Comparison of ENCODE assay signal across 15 cellular contexts in genomic region chr16:49970818-49971431, GRCh38. TPM values are rescaled to one million over a fixed set of nuclear protein-coding genes. Genes with fewer than 3 reads are reported as not detected.
DNase-seq lines count a peak whose midpoint lies in the region; ATAC-seq and TF ChIP-seq lines count a peak whose summit lies in the region.
"Had no signal": no experiment of that assay in that cellular context is flagged by ENCODE, and none has a peak within 500 bp of the region (broad histone marks: within the 10 kb centered on the region; RNA-seq: fewer than 3 reads in every experiment).

No MANE protein-coding gene starts in this region.

- H3K4me1 ChIP-seq in OCI-LY7 (ENCODE audit: insufficient read depth, low read length, poor library complexity, severe bottlenecking) = no peaks in the 10 kb centered on the region
- H3K4me1 ChIP-seq: BLaER1, Caco-2 had no signal

- no peaks in the 10 kb centered on the region for H3K9me3 ChIP-seq in OCI-LY7 (ENCODE audit: low read length)
- H3K9me3 ChIP-seq: BLaER1, Caco-2 had no signal

- POLR2A ChIA-PET in OCI-LY7 (lab: Charles Lee) = interaction anchor here (0.7 kb wide), 1 partner anchor 9 kb away, joined by 3 read pairs; no protein-coding TSS in a partner anchor

- no TSS peak for BruUV-seq in OCI-LY7 (replicated peaks; lab: Mats Ljungman, UMichigan)

- no peaks in the 10 kb centered on the region for H3K9me2 ChIP-seq in OCI-LY7 (ENCODE audit: insufficient read depth, low read length)

- H3K79me2 ChIP-seq in OCI-LY7 (ENCODE audit: insufficient read depth, low read depth, low read length) = no peaks in the 10 kb centered on the region

- no peak overlapping the region for H3K27ac ChIP-seq in OCI-LY7 (ENCODE audit: low read depth, low read length, poor library complexity, severe bottlenecking)
- H3K27ac ChIP-seq: BLaER1 had no signal

- intact Hi-C loops in posterior vena cava (cut with DNase I) (no loop called here), OCI-LY7 (cut with micrococcal nuclease; ENCODE audit: unreplicated experiment) (no loop called here)

- H3K36me3 ChIP-seq in OCI-LY7 (ENCODE audit: insufficient read depth, low read length) = no peaks in the 10 kb centered on the region
- H3K36me3 ChIP-seq: BLaER1 had no signal

- no peak for TF ChIP-seq CTCF in OCI-LY7 (conservative IDR thresholded peaks at IDR 0.05; ENCODE audit: low read length)

- H4K20me1 ChIP-seq in OCI-LY7 (ENCODE audit: insufficient read depth, low read length) = no peaks in the 10 kb centered on the region
- H4K20me1 ChIP-seq: BLaER1 had no signal

- H3K4me3 ChIP-seq in OCI-LY7 (ENCODE audit: low read depth, low read length, poor library complexity, severe bottlenecking) = no peak overlapping the region
- H3K4me3 ChIP-seq: BLaER1 had no signal

- no peak for ATAC-seq in HG03196 (IDR thresholded peaks at IDR 0.05; ENCODE audit: unreplicated experiment)
- ATAC-seq: HepG2 had no signal

- H3K4me2 ChIP-seq in OCI-LY7 (ENCODE audit: low read length) = no peak overlapping the region
- H3K4me2 ChIP-seq: BLaER1 had no signal

- no peak overlapping the region for H2AFZ ChIP-seq in OCI-LY7 (ENCODE audit: low read length)

- CTCF ChIA-PET in OCI-LY7 (lab: Charles Lee; ENCODE audit: unreplicated experiment) = no interaction called here

- DNase-seq in NCI-H82 (lab: John Stamatoyannopoulos, UW) = peak; percentile 3
- no peak for DNase-seq in NCI-H82 treated with DMSO at 0.1 percent for 48 hours (lab: John Stamatoyannopoulos, UW; ENCODE audit: unreplicated experiment)
- peak; percentile 33 for DNase-seq in kidney tubule cell (ENCODE audit: low spot score)
- peak; percentile 18 for DNase-seq in posterior vena cava (ENCODE audit: low spot score)
- DNase-seq in OCI-LY7 (ENCODE audit: low spot score) = no peak
- no peak for DNase-seq in cerebellum (ENCODE audit: low spot score)
- DNase-seq: 8988T; AML-193; Caco-2; CD8-positive, alpha-beta memory T cell; DND-41; GF-D8 had no signal

RNA-seq across cellular contexts. Expression of gene CNEP1R1, which starts 54.1 kb away (rescaled TPM):
- 10 to 100 TPM; 18.6 to 22.2 TPM for total RNA-seq in posterior vena cava
- total RNA-seq in OCI-LY7 (2014; rRNA removed; shearing (Covaris generic)) = 19.9 and 23.1 TPM in 2 replicates
- total RNA-seq in OCI-LY7 (2022) = 24.1 and 26.3 TPM in 2 replicates
- total RNA-seq in cerebellum = 45.3 TPM

Comparison
In these comparisons a context has a peak if more than half of its experiments do, and no peak if none do; other contexts are left out.
1. DNase-seq: peak in NCI-H82 (single experiment), kidney tubule cell (single experiment) and posterior vena cava (single experiment); none in NCI-H82 treated with DMSO at 0.1 percent for 48 hours (single experiment), OCI-LY7 (single experiment) and cerebellum (single experiment).